ENCODE assay signal across 20 cellular contexts in the genomic region with DNA sequence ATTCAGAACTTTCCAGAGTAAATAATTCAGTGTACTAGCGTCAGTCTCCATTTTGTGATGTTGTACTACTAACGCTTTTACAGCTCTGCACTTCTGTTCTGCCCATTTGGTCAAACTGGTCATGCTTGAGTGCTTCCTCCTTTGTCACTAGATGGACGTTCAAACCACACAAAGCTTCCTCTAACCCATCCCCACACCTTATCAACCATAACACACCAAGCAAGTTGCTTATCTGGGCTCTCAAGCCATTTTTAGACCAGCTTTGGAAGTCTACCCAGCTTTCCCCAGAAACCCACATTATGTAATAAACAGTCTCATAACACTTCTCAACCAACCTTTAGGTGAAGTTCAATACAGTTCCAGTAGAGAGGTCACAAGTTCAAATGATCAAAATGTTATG.
"Had no signal": no experiment of that assay in that cellular context is flagged by ENCODE, and none has a peak within 500 bp of the region (broad histone marks: within the 10 kb centered on the region; RNA-seq: fewer than 3 reads in every experiment).

No MANE protein-coding gene starts in this region.

- DNase-seq: activated CD4-positive, alpha-beta T cell treated with anti-CD3 and anti-CD28 coated beads, Interleukin-2, amount 50 U/mL, for 1 hour; activated CD4-positive, CD25-positive, alpha-beta regulatory T cell treated with anti-CD3 and anti-CD28 coated beads, Interleukin-2, amount 50 U/mL, for 72 hours; activated CD8-positive, alpha-beta T cell treated with anti-CD3 and anti-CD28 coated beads, Interleukin-2, amount 10 ng/mL, durations not matched to agents 7 days and 5 days; activated gamma-delta T cell treated with Interleukin-2 at 50 U/mL for 16 hours; activated T-cell treated with anti-CD3 and anti-CD28 coated beads, Interleukin-2, amount 50 U/mL, for 1 hour; cortex of kidney; endodermal cell; heart right ventricle; naive B cell; ovary; right cardiac atrium; stimulated activated CD4-positive, alpha-beta T cell treated with anti-CD3 and anti-CD28 coated beads, Interleukin-4, amount 100 ng/mL, for 4 hours; stimulated activated naive CD8-positive, alpha-beta T cell treated with anti-CD3 and anti-CD28 coated beads, Interleukin-15, Interleukin-2, amounts not matched to agents 100 U/mL and 50 U/mL, for 24 hours; upper lobe of right lung; WERI-Rb-1 had no signal

- H3K4me1 ChIP-seq: upper lobe of right lung had no signal

- H3K27me3 Mint-ChIP-seq: naive B cell had no signal

- H3K4me3 ChIP-seq: cardiac muscle cell, heart right ventricle, lung, ovary, upper lobe of right lung had no signal

- H3K4me3 Mint-ChIP-seq: activated CD8-positive, alpha-beta T cell treated with anti-CD3 and anti-CD28 coated beads, Interleukin-2, amount 10 ng/mL, durations not matched to agents 7 days and 5 days; endodermal cell had no signal

- H3K36me3 ChIP-seq: cardiac muscle cell, ovary, upper lobe of right lung had no signal

- H3K27ac Mint-ChIP-seq: activated CD8-positive, alpha-beta T cell treated with anti-CD3 and anti-CD28 coated beads, Interleukin-2, amount 10 ng/mL, durations not matched to agents 7 days and 5 days; endodermal cell; naive B cell had no signal

- H3K27ac ChIP-seq: cardiac muscle cell, epithelial cell of prostate, heart right ventricle, ovary, upper lobe of right lung, WERI-Rb-1 had no signal

- ATAC-seq: activated CD8-positive, alpha-beta T cell treated with anti-CD3 and anti-CD28 coated beads, Interleukin-2, amount 10 ng/mL, durations not matched to agents 7 days and 5 days; activated naive CD4-positive, alpha-beta T cell treated with anti-CD3 and anti-CD28 coated beads, Interleukin-2, amount 50 U/mL, for 72 hours; heart right ventricle; left lobe of liver; right cardiac atrium; stimulated activated naive CD8-positive, alpha-beta T cell treated with anti-CD3 and anti-CD28 coated beads, Interleukin-15, Interleukin-2, amounts not matched to agents 100 U/mL and 50 U/mL, for 24 hours; upper lobe of right lung had no signal

- H3K27me3 ChIP-seq: cardiac muscle cell, heart right ventricle, ovary, upper lobe of right lung had no signal
